Comparison of ENCODE assay signal across 13 cellular contexts in genomic region chr1:26353976-26354820, GRCh38. TPM values are rescaled to one million over a fixed set of nuclear protein-coding genes. Genes with fewer than 3 reads are reported as not detected.
DNase-seq lines count a peak whose midpoint lies in the region; ATAC-seq and TF ChIP-seq lines count a peak whose summit lies in the region.
"Had no signal": no experiment of that assay in that cellular context is flagged by ENCODE, and none has a peak within 500 bp of the region (broad histone marks: within the 10 kb centered on the region; RNA-seq: fewer than 3 reads in every experiment).

A gene with protein sequence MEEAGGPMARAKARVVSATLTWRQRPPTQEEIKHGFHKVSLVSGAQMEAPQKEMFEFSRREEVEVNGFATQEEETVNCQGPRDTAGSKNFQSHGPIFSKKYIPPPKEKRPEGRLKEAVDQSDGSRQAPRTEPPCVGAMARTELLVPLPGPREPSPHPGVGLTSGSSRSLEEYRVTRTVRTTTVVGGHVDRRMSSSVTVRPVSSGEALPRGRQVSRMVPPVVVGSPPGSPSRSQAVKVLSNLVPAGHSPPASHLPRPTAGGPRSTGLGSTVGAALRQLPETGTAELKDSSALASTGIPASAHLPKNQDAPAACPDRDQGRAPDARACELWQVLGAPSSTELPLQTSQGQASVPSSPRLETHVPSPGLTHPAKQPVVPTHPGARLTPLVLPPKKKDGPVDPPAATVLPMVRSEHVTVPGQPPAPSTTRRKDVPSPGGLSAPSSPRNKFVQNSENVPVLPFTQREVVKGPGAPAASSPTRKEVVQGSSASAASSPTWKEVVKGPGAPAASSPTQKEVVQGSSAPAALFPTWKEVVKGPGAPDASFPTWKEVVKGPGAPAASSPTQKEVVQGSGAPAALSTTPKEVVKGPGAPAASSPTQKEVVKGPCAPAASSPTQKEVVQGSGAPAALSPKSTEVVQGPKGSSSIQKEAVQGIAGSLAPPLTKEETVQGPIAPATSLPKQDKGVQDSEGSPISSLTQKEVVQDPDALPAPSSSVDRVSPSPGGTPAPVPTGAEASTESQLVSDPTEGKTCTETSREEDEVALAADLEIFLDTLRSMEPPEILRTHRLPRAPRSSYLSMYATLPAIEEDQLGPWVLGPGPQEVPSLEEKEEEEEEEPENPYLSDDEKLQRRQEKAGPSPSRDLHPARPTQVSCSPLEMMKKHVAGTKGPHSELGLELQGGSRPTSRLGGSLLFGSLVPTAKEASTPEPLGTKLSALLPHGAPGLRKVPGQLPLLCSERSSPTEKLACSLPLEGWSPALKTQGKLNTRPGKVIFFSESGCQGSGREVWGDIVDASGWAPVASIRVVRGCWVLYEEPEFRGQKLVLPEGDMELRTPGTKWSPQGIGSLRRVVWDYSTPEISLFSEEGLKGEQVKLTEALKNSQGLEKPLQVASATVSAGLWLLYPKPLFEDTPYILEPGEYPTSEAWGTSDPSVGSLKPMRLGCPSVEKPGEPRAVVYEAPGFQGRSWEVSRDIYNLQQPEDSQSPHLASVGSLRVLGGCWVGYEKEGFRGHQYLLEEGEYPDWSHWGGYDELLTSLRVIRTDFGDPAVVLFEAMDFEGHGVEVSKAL (N-terminal part only) (minus strand): TSS chr1:26354130. CDS start chr1:26346657, 7,473 bp downstream.

- CTCF ChIA-PET in activated CD4-positive, alpha-beta T cell treated with anti-CD3 and anti-CD28 coated beads, Interleukin-2, amount 10 ng/mL, durations not matched to agents 7 days and 5 days (lab: Charles Lee) = interaction anchor here (0.6 to 3.4 kb wide), 6 partner anchors 8 to 324 kb away, joined by 3 to 15 read pairs (median 4); no protein-coding TSS in a partner anchor

- H3K23ac ChIP-seq in mesendoderm (ENCODE audit: low read length) = peak within 1 kb of the TSS; percentile 66

- no CpG with 5 or more reads among the region's 21 CpGs for WGBS in mesendoderm (ENCODE audit: extremely low coverage, insufficient coverage, low lambda C conversion rate)

- H3K4me1 Mint-ChIP-seq in activated CD4-positive, alpha-beta T cell treated with anti-CD3 and anti-CD28 coated beads, Interleukin-2, amount 10 ng/mL, durations not matched to agents 24 days and 14 days = peaks cover 16% of the 10 kb centered on the region
- peaks cover 21% of the 10 kb centered on the region for H3K4me1 Mint-ChIP-seq in activated CD4-positive, alpha-beta T cell treated with anti-CD3 and anti-CD28 coated beads, Interleukin-2, amount 10 ng/mL, durations not matched to agents 7 days and 5 days

- peak within 1 kb of the TSS; percentile 67 for H2AK5ac ChIP-seq in mesendoderm (ENCODE audit: low read length)

- H3K4ac ChIP-seq in mesendoderm (ENCODE audit: low read depth, low read length) = no peak within 1 kb of the TSS

- H3K4me3 ChIP-seq in mesendoderm (ENCODE audit: low read length) (no peak within 1 kb of the TSS), upper lobe of right lung (no peak within 1 kb of the TSS)
- H3K4me3 ChIP-seq: right atrium auricular region had no signal

- H3K4me3 Mint-ChIP-seq in activated CD4-positive, alpha-beta T cell treated with anti-CD3 and anti-CD28 coated beads, Interleukin-2, amount 10 ng/mL, durations not matched to agents 24 days and 14 days = no peak within 1 kb of the TSS
- H3K4me3 Mint-ChIP-seq in activated CD4-positive, alpha-beta T cell treated with anti-CD3 and anti-CD28 coated beads, Interleukin-2, amount 10 ng/mL, durations not matched to agents 7 days and 5 days = no peak within 1 kb of the TSS

- H3K4me1 ChIP-seq in mesendoderm (ENCODE audit: control insufficient read depth, low read depth, low read length) = peaks cover 7% of the 10 kb centered on the region
- H3K4me1 ChIP-seq in upper lobe of right lung = no peaks in the 10 kb centered on the region
- H3K4me1 ChIP-seq: right atrium auricular region had no signal

- no peak within 1 kb of the TSS for H2BK15ac ChIP-seq in mesendoderm (replicated peaks; ENCODE audit: low read depth)

- no peak within 1 kb of the TSS for H2BK120ac ChIP-seq in mesendoderm (ENCODE audit: low read depth, low read length)

- H3K9me3 Mint-ChIP-seq in activated CD4-positive, alpha-beta T cell treated with anti-CD3 and anti-CD28 coated beads, Interleukin-2, amount 10 ng/mL, durations not matched to agents 24 days and 14 days = no peaks in the 10 kb centered on the region
- H3K9me3 Mint-ChIP-seq in activated CD4-positive, alpha-beta T cell treated with anti-CD3 and anti-CD28 coated beads, Interleukin-2, amount 10 ng/mL, durations not matched to agents 7 days and 5 days = no peaks in the 10 kb centered on the region
- H3K9me3 Mint-ChIP-seq: activated T-helper 2 cell treated with anti-CD3 and anti-CD28 coated beads, Interferon-gamma antibody, Interleukin-2, Interleukin-4, amounts not matched to agents 10 μg/mL and 5 μg/mL and 100 μg/mL, durations not matched to agents 14 hours and 24 hours and 36 hours had no signal

- H3K36me3 Mint-ChIP-seq in activated CD4-positive, alpha-beta T cell treated with anti-CD3 and anti-CD28 coated beads, Interleukin-2, amount 10 ng/mL, durations not matched to agents 24 days and 14 days (ENCODE audit: low read depth) = no peaks in the 10 kb centered on the region
- H3K36me3 Mint-ChIP-seq in activated CD4-positive, alpha-beta T cell treated with anti-CD3 and anti-CD28 coated beads, Interleukin-2, amount 10 ng/mL, durations not matched to agents 7 days and 5 days (ENCODE audit: low read depth) = no peaks in the 10 kb centered on the region

- H4K8ac ChIP-seq in mesendoderm (ENCODE audit: low read depth, low read length) = no peak within 1 kb of the TSS

- H3K56ac ChIP-seq in mesendoderm (ENCODE audit: low read length) = peak within 1 kb of the TSS; percentile 62

- intact Hi-C loops in activated CD4-positive, alpha-beta T cell treated with anti-CD3 and anti-CD28 coated beads, Interleukin-2, amount 10 ng/mL, durations not matched to agents 24 days and 14 days (cut with micrococcal nuclease) = no loop called here
- intact Hi-C loops in upper lobe of right lung (cut with DNase I) = no loop called here

- no peak within 1 kb of the TSS for H3K9ac ChIP-seq in mesendoderm (ENCODE audit: low read length)

- H3K79me1 ChIP-seq in mesendoderm (ENCODE audit: low read length) = no peaks in the 10 kb centered on the region

- no peak within 1 kb of the TSS for H3K18ac ChIP-seq in mesendoderm (ENCODE audit: low read length)

- in situ Hi-C loops in T47D (cut with HindIII; ENCODE audit: low pct_unique_long_range_greater_than_20kb, low sequenced_read_pairs) = no loop called here

- H3K27me3 Mint-ChIP-seq in activated CD4-positive, alpha-beta T cell treated with anti-CD3 and anti-CD28 coated beads, Interleukin-2, amount 10 ng/mL, durations not matched to agents 24 days and 14 days = peaks cover 3% of the 10 kb centered on the region
- peaks cover 4% of the 10 kb centered on the region for H3K27me3 Mint-ChIP-seq in activated CD4-positive, alpha-beta T cell treated with anti-CD3 and anti-CD28 coated beads, Interleukin-2, amount 10 ng/mL, durations not matched to agents 7 days and 5 days

- no peak within 1 kb of the TSS for H4K5ac ChIP-seq in mesendoderm (ENCODE audit: low read length)

- peak within 1 kb of the TSS; percentile 25 for H2BK5ac ChIP-seq in mesendoderm (ENCODE audit: low read length)

- H3K79me2 ChIP-seq in mesendoderm (ENCODE audit: control insufficient read depth, insufficient read depth, low read length) = no peaks in the 10 kb centered on the region

- no peaks in the 10 kb centered on the region for H3K9me3 ChIP-seq in upper lobe of right lung
- H3K9me3 ChIP-seq: right atrium auricular region had no signal

- no peak within 1 kb of the TSS for H3K27ac ChIP-seq in mesendoderm (ENCODE audit: low read depth, low read length)
- H3K27ac ChIP-seq in upper lobe of right lung = no peak within 1 kb of the TSS
- H3K27ac ChIP-seq: right atrium auricular region had no signal

- no peak for DNase-seq in activated CD4-positive, alpha-beta T cell treated with anti-CD3 and anti-CD28 coated beads, Interleukin-2, amount 10 ng/mL, durations not matched to agents 24 days and 14 days
- no peak for DNase-seq in activated CD4-positive, alpha-beta T cell treated with anti-CD3 and anti-CD28 coated beads, Interleukin-2, amount 10 ng/mL, durations not matched to agents 7 days and 5 days
- DNase-seq in T47D (ENCODE audit: low read depth in 1 of 2, low spot score in 1 of 2) = peak; percentile 77 to 89
- DNase-seq in mesendoderm = no peak
- DNase-seq in upper lobe of right lung = peak; percentile 79
- no peak for DNase-seq in CD1c-positive myeloid dendritic cell (ENCODE audit: extremely low spot score)
- DNase-seq in HUDEP-2 (lab: John Stamatoyannopoulos, UW; ENCODE audit: unreplicated experiment in 76 of 76) = no peak
- DNase-seq in cerebellum (ENCODE audit: low spot score) = no peak
- DNase-seq: activated CD4-positive, alpha-beta T cell treated with anti-CD3 and anti-CD28 coated beads for 1 hour; NCI-H1105 treated with DMSO at 0.1 percent for 48 hours had no signal

- POLR2A ChIA-PET in activated CD4-positive, alpha-beta T cell treated with anti-CD3 and anti-CD28 coated beads, Interleukin-2, amount 10 ng/mL, durations not matched to agents 7 days and 5 days (lab: Charles Lee) = no interaction called here

- no peak for TF ChIP-seq CTCF in upper lobe of right lung (IDR thresholded peaks at IDR 0.05)

- ATAC-seq in upper lobe of right lung = peak; percentile 88
- ATAC-seq: SK-N-SH treated with all-trans-retinoic acid at 6 μM for 48 hours had no signal

- H3K27me3 ChIP-seq in mesendoderm (ENCODE audit: insufficient read depth, low read length, poor library complexity) (no peaks in the 10 kb centered on the region), upper lobe of right lung (peaks cover 23% of the 10 kb centered on the region)

- H3K36me3 ChIP-seq in mesendoderm (ENCODE audit: control insufficient read depth, insufficient read depth, low read length) (no peaks in the 10 kb centered on the region), upper lobe of right lung (no peaks in the 10 kb centered on the region)
- H3K36me3 ChIP-seq: right atrium auricular region had no signal

- no peak within 1 kb of the TSS for H3K4me2 ChIP-seq in mesendoderm (ENCODE audit: low read length)

- H3K27ac Mint-ChIP-seq in activated CD4-positive, alpha-beta T cell treated with anti-CD3 and anti-CD28 coated beads, Interleukin-2, amount 10 ng/mL, durations not matched to agents 24 days and 14 days = peak within 1 kb of the TSS; percentile 38
- H3K27ac Mint-ChIP-seq in activated CD4-positive, alpha-beta T cell treated with anti-CD3 and anti-CD28 coated beads, Interleukin-2, amount 10 ng/mL, durations not matched to agents 7 days and 5 days = no peak within 1 kb of the TSS
- H3K27ac Mint-ChIP-seq: activated T-helper 2 cell treated with anti-CD3 and anti-CD28 coated beads, Interferon-gamma antibody, Interleukin-2, Interleukin-4, amounts not matched to agents 10 μg/mL and 5 μg/mL and 100 μg/mL, durations not matched to agents 14 hours and 24 hours and 36 hours had no signal

RNA-seq across cellular contexts. Expression of the gene that starts here (rescaled TPM):
- 1.1 and 1.4 TPM in 2 replicates for total RNA-seq in activated CD4-positive, alpha-beta T cell treated with anti-CD3 and anti-CD28 coated beads, Interleukin-2, amount 10 ng/mL, durations not matched to agents 24 days and 14 days
- total RNA-seq in activated CD4-positive, alpha-beta T cell treated with anti-CD3 and anti-CD28 coated beads, Interleukin-2, amount 10 ng/mL, durations not matched to agents 7 days and 5 days = 1 to 10 TPM; 2.2 to 2.6 TPM
- 3.8 TPM for polyA plus RNA-seq in mesendoderm (2013, experiment 1 of 2)
- polyA plus RNA-seq in mesendoderm (2013, experiment 2 of 2) = 4.4 TPM
- total RNA-seq in upper lobe of right lung = 6.9 TPM
- 1.7 TPM for total RNA-seq in cerebellum
- total RNA-seq: right atrium auricular region had no signal

Comparison
In these comparisons a context has a peak if more than half of its experiments do, and no peak if none do; other contexts are left out.
1. DNase-seq: peak in T47D (2 of 2) and upper lobe of right lung (single experiment); none in activated CD4-positive, alpha-beta T cell treated with anti-CD3 and anti-CD28 coated beads, Interleukin-2, amount 10 ng/mL, durations not matched to agents 24 days and 14 days (single experiment), activated CD4-positive, alpha-beta T cell treated with anti-CD3 and anti-CD28 coated beads, Interleukin-2, amount 10 ng/mL, durations not matched to agents 7 days and 5 days (single experiment), mesendoderm (single experiment), CD1c-positive myeloid dendritic cell (single experiment), HUDEP-2 (0 of 76) and cerebellum (single experiment).